ENCODE assay signal across 18 cellular contexts in genomic region chr20:9945406-9945805, GRCh38.
DNase-seq lines count a peak whose midpoint lies in the region; ATAC-seq, FAIRE-seq and TF ChIP-seq lines count a peak whose summit lies in the region.
"Had no signal": no experiment of that assay in that cellular context is flagged by ENCODE, and none has a peak within 500 bp of the region (broad histone marks: within the 10 kb centered on the region; RNA-seq: fewer than 3 reads in every experiment).

No MANE protein-coding gene starts in this region.

- ATAC-seq in stimulated activated memory B cell treated with anti-CD40 and anti-IgM and Interleukin-4, amounts not matched to agents 10 μg/mL and 1 μg/mL and 100 μg/mL, for 72 hours, result no peak
- ATAC-seq: mucosa of descending colon; stimulated activated naive CD8-positive, alpha-beta T cell treated with anti-CD3 and anti-CD28 coated beads, Interleukin-15, amount 100 ng/mL, for 72 hours had no signal

- no peak overlapping the region for H2BK5ac ChIP-seq in mesendoderm (ENCODE audit: low read length)

- H3K56ac ChIP-seq in mesendoderm (ENCODE audit: low read length), result no peak overlapping the region

- TF ChIP-seq CTCF in astrocyte of the spinal cord (IDR thresholded peaks at IDR 0.05; ENCODE audit: low read depth, low read length) (no peak), keratinocyte (optimal IDR thresholded peaks at IDR 0.05 in 1 of 3, IDR thresholded peaks at IDR 0.05 in 1 of 3, conservative IDR thresholded peaks at IDR 0.05 in 1 of 3; ENCODE audit: extremely low read depth in 1 of 3, insufficient read depth in 2 of 3, low read length in 3 of 3) (no peak)

- H3K27ac ChIP-seq in keratinocyte (ENCODE audit: control insufficient read depth, insufficient read depth, low read length), result no peak overlapping the region
- H3K27ac ChIP-seq in effector memory CD4-positive, alpha-beta T cell (ENCODE audit: insufficient read depth, low read length, poor library complexity, severe bottlenecking), result no peak overlapping the region
- H3K27ac ChIP-seq in mesendoderm (ENCODE audit: low read depth, low read length), result no peak overlapping the region
- H3K27ac ChIP-seq: ovary, SJSA1, vagina had no signal

- H3K27ac Mint-ChIP-seq in stimulated activated memory B cell treated with anti-CD40 and anti-IgM and Interleukin-4, amounts not matched to agents 10 μg/mL and 1 μg/mL and 100 μg/mL, for 72 hours, result no peak overlapping the region
- H3K27ac Mint-ChIP-seq: activated naive CD4-positive, alpha-beta T cell treated with anti-CD3 and anti-CD28 coated beads, Interleukin-2, amount 50 U/mL, for 24 hours; CD8-positive, alpha-beta memory T cell; stimulated activated naive CD8-positive, alpha-beta T cell treated with anti-CD3 and anti-CD28 coated beads, Interleukin-15, amount 100 ng/mL, for 72 hours had no signal

- H3K27me3 ChIP-seq in keratinocyte (ENCODE audit: control insufficient read depth, extremely low read depth, insufficient read depth, low read length) (no peaks in the 10 kb centered on the region), mesendoderm (ENCODE audit: insufficient read depth, low read length, poor library complexity) (no peaks in the 10 kb centered on the region)
- H3K27me3 ChIP-seq in effector memory CD4-positive, alpha-beta T cell (replicated peaks; ENCODE audit: control insufficient read depth, insufficient read depth, low read length, poor library complexity, severe bottlenecking), result no peaks in the 10 kb centered on the region
- H3K27me3 ChIP-seq: ovary, vagina had no signal

- no peak overlapping the region for H3K4me3 Mint-ChIP-seq in stimulated activated memory B cell treated with anti-CD40 and anti-IgM and Interleukin-4, amounts not matched to agents 10 μg/mL and 1 μg/mL and 100 μg/mL, for 72 hours
- H3K4me3 Mint-ChIP-seq: activated naive CD4-positive, alpha-beta T cell treated with anti-CD3 and anti-CD28 coated beads, Interleukin-2, amount 50 U/mL, for 24 hours; CD8-positive, alpha-beta memory T cell; stimulated activated naive CD8-positive, alpha-beta T cell treated with anti-CD3 and anti-CD28 coated beads, Interleukin-15, amount 100 ng/mL, for 72 hours had no signal

- H3K36me3 Mint-ChIP-seq in stimulated activated memory B cell treated with anti-CD40 and anti-IgM and Interleukin-4, amounts not matched to agents 10 μg/mL and 1 μg/mL and 100 μg/mL, for 72 hours, result no peaks in the 10 kb centered on the region
- H3K36me3 Mint-ChIP-seq: activated naive CD4-positive, alpha-beta T cell treated with anti-CD3 and anti-CD28 coated beads, Interleukin-2, amount 50 U/mL, for 24 hours; CD8-positive, alpha-beta memory T cell had no signal

- dilution Hi-C loops in keratinocyte (cut with MboI; ENCODE audit: extremely low pct_ligation_motif_present, low sequenced_read_pairs), result no loop called here

- H2BK120ac ChIP-seq in mesendoderm (ENCODE audit: low read depth, low read length), result no peak overlapping the region

- H2AFZ ChIP-seq in keratinocyte (ENCODE audit: control insufficient read depth, low read length), result no peak overlapping the region

- H3K9me1 ChIP-seq in keratinocyte (ENCODE audit: control insufficient read depth, extremely low read depth, insufficient read depth, low read length), result no peaks in the 10 kb centered on the region

- H3K36me3 ChIP-seq in keratinocyte (ENCODE audit: control insufficient read depth in 2 of 2, extremely low read depth in 1 of 2, insufficient read depth in 2 of 2, low read length in 2 of 2) (no peaks in the 10 kb centered on the region), mesendoderm (ENCODE audit: control insufficient read depth, insufficient read depth, low read length) (no peaks in the 10 kb centered on the region)
- no peaks in the 10 kb centered on the region for H3K36me3 ChIP-seq in effector memory CD4-positive, alpha-beta T cell (ENCODE audit: control insufficient read depth, insufficient read depth, low read length)
- H3K36me3 ChIP-seq: ovary, SJSA1, vagina had no signal

- H3K4me1 Mint-ChIP-seq in stimulated activated memory B cell treated with anti-CD40 and anti-IgM and Interleukin-4, amounts not matched to agents 10 μg/mL and 1 μg/mL and 100 μg/mL, for 72 hours, result no peaks in the 10 kb centered on the region
- H3K4me1 Mint-ChIP-seq: activated naive CD4-positive, alpha-beta T cell treated with anti-CD3 and anti-CD28 coated beads, Interleukin-2, amount 50 U/mL, for 24 hours; CD8-positive, alpha-beta memory T cell; stimulated activated naive CD8-positive, alpha-beta T cell treated with anti-CD3 and anti-CD28 coated beads, Interleukin-15, amount 100 ng/mL, for 72 hours had no signal

- H3K79me1 ChIP-seq in mesendoderm (ENCODE audit: low read length), result no peaks in the 10 kb centered on the region

- peak; percentile 93 for FAIRE-seq in keratinocyte (lab: Jason Lieb, UNC)

- H3K9me3 ChIP-seq in keratinocyte (ENCODE audit: control insufficient read depth, low read depth, low read length), result no peaks in the 10 kb centered on the region
- no peaks in the 10 kb centered on the region for H3K9me3 ChIP-seq in effector memory CD4-positive, alpha-beta T cell (ENCODE audit: control insufficient read depth, low read length)
- H3K9me3 ChIP-seq: mucosa of descending colon, ovary, SJSA1, vagina had no signal

- H3K4me2 ChIP-seq in keratinocyte (ENCODE audit: control insufficient read depth, extremely low read depth, insufficient read depth, low read depth, low read length) (no peak overlapping the region), mesendoderm (ENCODE audit: low read length) (no peak overlapping the region)

- H3K9ac ChIP-seq in keratinocyte (ENCODE audit: control insufficient read depth, extremely low read depth, insufficient read depth, low read length) (no peak overlapping the region), mesendoderm (ENCODE audit: low read length) (no peak overlapping the region)

- in situ Hi-C loops in astrocyte of the spinal cord (cut with HindIII; ENCODE audit: low sequenced_read_pairs), result no loop called here

- no peak overlapping the region for H4K8ac ChIP-seq in mesendoderm (ENCODE audit: low read depth, low read length)

- H3K23ac ChIP-seq in mesendoderm (ENCODE audit: low read length), result no peak overlapping the region

- no peak overlapping the region for H3K4me3 ChIP-seq in astrocyte of the spinal cord (ENCODE audit: low read depth, low read length)
- H3K4me3 ChIP-seq in keratinocyte (ENCODE audit: control insufficient read depth in 2 of 3, extremely low read depth in 1 of 3, insufficient read depth in 2 of 3, low read depth in 1 of 3, low read length in 3 of 3), result no peak overlapping the region
- no peak overlapping the region for H3K4me3 ChIP-seq in effector memory CD4-positive, alpha-beta T cell (ENCODE audit: insufficient read depth, low read depth, low read length, poor library complexity, severe bottlenecking)
- no peak overlapping the region for H3K4me3 ChIP-seq in mesendoderm (ENCODE audit: low read length)
- H3K4me3 ChIP-seq: mucosa of descending colon, ovary, SJSA1, vagina had no signal

- H3K79me2 ChIP-seq in keratinocyte (ENCODE audit: control insufficient read depth, insufficient read depth, low read length) (no peaks in the 10 kb centered on the region), mesendoderm (ENCODE audit: control insufficient read depth, insufficient read depth, low read length) (no peaks in the 10 kb centered on the region)

- peaks cover 10% of the 10 kb centered on the region for H3K4me1 ChIP-seq in keratinocyte (ENCODE audit: control insufficient read depth, extremely low read depth, insufficient read depth, low read length)
- no peaks in the 10 kb centered on the region for H3K4me1 ChIP-seq in effector memory CD4-positive, alpha-beta T cell (ENCODE audit: control insufficient read depth, insufficient read depth, low read length, poor library complexity, severe bottlenecking)
- H3K4me1 ChIP-seq in mesendoderm (ENCODE audit: control insufficient read depth, low read depth, low read length), result no peaks in the 10 kb centered on the region
- H3K4me1 ChIP-seq: SJSA1 had no signal

- H3K4ac ChIP-seq in mesendoderm (ENCODE audit: low read depth, low read length), result no peak overlapping the region

- H4K5ac ChIP-seq in mesendoderm (ENCODE audit: low read length), result no peak overlapping the region

- no peak overlapping the region for H2BK15ac ChIP-seq in mesendoderm (replicated peaks; ENCODE audit: low read depth)

- H3K18ac ChIP-seq in mesendoderm (ENCODE audit: low read length), result no peak overlapping the region

- no peaks in the 10 kb centered on the region for H3K27me3 Mint-ChIP-seq in stimulated activated memory B cell treated with anti-CD40 and anti-IgM and Interleukin-4, amounts not matched to agents 10 μg/mL and 1 μg/mL and 100 μg/mL, for 72 hours
- H3K27me3 Mint-ChIP-seq: stimulated activated naive CD8-positive, alpha-beta T cell treated with anti-CD3 and anti-CD28 coated beads, Interleukin-15, amount 100 ng/mL, for 72 hours had no signal

- WGBS in mesendoderm (ENCODE audit: extremely low coverage, insufficient coverage, low lambda C conversion rate), result no CpG with 5 or more reads among the region's 1 CpG

- H3K9me3 Mint-ChIP-seq in stimulated activated memory B cell treated with anti-CD40 and anti-IgM and Interleukin-4, amounts not matched to agents 10 μg/mL and 1 μg/mL and 100 μg/mL, for 72 hours, result no peaks in the 10 kb centered on the region
- H3K9me3 Mint-ChIP-seq: activated naive CD4-positive, alpha-beta T cell treated with anti-CD3 and anti-CD28 coated beads, Interleukin-2, amount 50 U/mL, for 24 hours; CD8-positive, alpha-beta memory T cell; stimulated activated naive CD8-positive, alpha-beta T cell treated with anti-CD3 and anti-CD28 coated beads, Interleukin-15, amount 100 ng/mL, for 72 hours had no signal

- H4K20me1 ChIP-seq in keratinocyte (ENCODE audit: control insufficient read depth, extremely low read depth, insufficient read depth, low read length), result no peaks in the 10 kb centered on the region

- H2AK5ac ChIP-seq in mesendoderm (ENCODE audit: low read length), result no peak overlapping the region

- DNase-seq in COLO829 (ENCODE audit: low spot score) (peak; percentile 75), M059J (ENCODE audit: low read depth) (peak; percentile 91), astrocyte of the spinal cord (ENCODE audit: low read depth, low spot score) (peak; percentile 60), keratinocyte (ENCODE audit: low read depth, low spot score) (no peak), mesendoderm (no peak), NCI-H82 treated with DMSO at 0.1 percent for 48 hours (lab: John Stamatoyannopoulos, UW; ENCODE audit: unreplicated experiment) (no peak)
- DNase-seq in effector memory CD4-positive, alpha-beta T cell, result no peak
- DNase-seq: caudate nucleus; CD8-positive, alpha-beta memory T cell; GF-D8; mucosa of descending colon; NCI-H1105; ovary; stimulated activated naive CD8-positive, alpha-beta T cell treated with anti-CD3 and anti-CD28 coated beads, Interleukin-15, amount 100 ng/mL, for 72 hours had no signal

Comparison
In these comparisons a context has a peak if more than half of its experiments do, and no peak if none do; other contexts are left out.
1. DNase-seq: peak in COLO829 (single experiment), M059J (single experiment) and astrocyte of the spinal cord (single experiment); none in keratinocyte (single experiment), effector memory CD4-positive, alpha-beta T cell (0 of 3), mesendoderm (single experiment) and NCI-H82 treated with DMSO at 0.1 percent for 48 hours (single experiment).